Comparison of ENCODE assay signal across 8 cellular contexts in the genomic region with DNA sequence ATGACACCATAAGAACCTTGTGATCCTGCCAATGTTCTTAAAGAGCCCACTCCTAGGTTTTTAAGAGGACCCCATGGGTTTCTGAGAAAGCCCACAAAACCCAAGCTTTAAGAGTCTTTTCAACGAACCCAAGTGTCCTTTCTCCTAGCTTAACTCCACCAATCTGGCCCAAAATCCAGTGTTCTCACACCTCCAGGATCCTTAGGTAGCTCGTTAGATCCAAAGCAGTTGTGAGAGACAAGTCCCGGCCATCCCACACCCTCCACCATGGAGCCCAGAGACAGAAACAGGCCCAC. TPM values are rescaled to one million over a fixed set of nuclear protein-coding genes. Genes with fewer than 3 reads are reported as not detected.
DNase-seq lines count a peak whose midpoint lies in the region; ATAC-seq and TF ChIP-seq lines count a peak whose summit lies in the region.

No MANE protein-coding gene starts in this region.

- H3K4me1 Mint-ChIP-seq in Calu3 (ENCODE audit: low read depth, unreplicated experiment): peaks cover 17% of the 10 kb centered on the region
- H3K4me1 Mint-ChIP-seq in endothelial cell (ENCODE audit: unreplicated experiment): peaks cover 18% of the 10 kb centered on the region
- peaks cover 7% of the 10 kb centered on the region for H3K4me1 Mint-ChIP-seq in progenitor cell of endocrine pancreas (ENCODE audit: low read depth)

- no peaks in the 10 kb centered on the region for H3K27me3 Mint-ChIP-seq in Calu3 (ENCODE audit: unreplicated experiment)
- peaks cover 17% of the 10 kb centered on the region for H3K27me3 Mint-ChIP-seq in endothelial cell (ENCODE audit: unreplicated experiment)
- no peaks in the 10 kb centered on the region for H3K27me3 Mint-ChIP-seq in progenitor cell of endocrine pancreas

- BruUV-seq in Calu3 (replicated peaks; lab: Mats Ljungman, UMichigan): TSS peak; percentile 15

- peak overlapping the region; percentile 86 for H3K4me3 Mint-ChIP-seq in Calu3 (ENCODE audit: low read depth, unreplicated experiment)
- H3K4me3 Mint-ChIP-seq in endothelial cell (ENCODE audit: unreplicated experiment): peak overlapping the region; percentile 97
- peak overlapping the region; percentile 75 for H3K4me3 Mint-ChIP-seq in progenitor cell of endocrine pancreas (ENCODE audit: low read depth)

- intact Hi-C loops in Calu3 (cut with micrococcal nuclease; ENCODE audit: unreplicated experiment): loop anchor here (1.0 kb wide), 1 partner anchor 42 kb away; the partner anchor contains the start of gene RAB13

- H3K9me3 Mint-ChIP-seq in Calu3 (ENCODE audit: low read depth, unreplicated experiment) (no peaks in the 10 kb centered on the region), endothelial cell (ENCODE audit: unreplicated experiment) (no peaks in the 10 kb centered on the region), progenitor cell of endocrine pancreas (ENCODE audit: low read depth) (no peaks in the 10 kb centered on the region)

- CTCF ChIA-PET in Calu3 (lab: Charles Lee): interaction anchor here (1.2 kb wide), 1 partner anchor 22 kb away, joined by 3 read pairs; the partner anchor contains the start of gene GATAD2B

- ATAC-seq in GM21528 (IDR thresholded peaks at IDR 0.05; ENCODE audit: low FRiP score, unreplicated experiment) (no peak), GM19035 (IDR thresholded peaks at IDR 0.05; ENCODE audit: unreplicated experiment) (no peak), GM18517 (IDR thresholded peaks at IDR 0.05; ENCODE audit: unreplicated experiment) (no peak)

- H3K36me3 Mint-ChIP-seq in Calu3 (ENCODE audit: insufficient read depth, unreplicated experiment) (peaks cover 50% of the 10 kb centered on the region), endothelial cell (ENCODE audit: low read depth, unreplicated experiment) (peaks cover 13% of the 10 kb centered on the region), progenitor cell of endocrine pancreas (ENCODE audit: insufficient read depth) (peaks cover 6% of the 10 kb centered on the region)

- no peak for DNase-seq in Calu3
- peak; percentile 62 for DNase-seq in OCI-M1 (lab: John Stamatoyannopoulos, UW)
- DNase-seq in endothelial cell (ENCODE audit: low spot score): no peak
- no peak for DNase-seq in progenitor cell of endocrine pancreas (ENCODE audit: low spot score, unreplicated experiment)
- no peak for DNase-seq in NCI-H128 (lab: John Stamatoyannopoulos, UW; ENCODE audit: unreplicated experiment)

- no peak for TF ChIP-seq CTCF in Calu3 (IDR thresholded peaks at IDR 0.05; ENCODE audit: unreplicated experiment)
- no peak for TF ChIP-seq CTCF in endothelial cell (IDR thresholded peaks at IDR 0.05; ENCODE audit: unreplicated experiment)
- no peak for TF ChIP-seq CTCF in progenitor cell of endocrine pancreas (IDR thresholded peaks at IDR 0.05; ENCODE audit: unreplicated experiment)

- peak overlapping the region; percentile 18 for H3K27ac Mint-ChIP-seq in Calu3 (ENCODE audit: unreplicated experiment)
- H3K27ac Mint-ChIP-seq in endothelial cell (ENCODE audit: unreplicated experiment): no peak overlapping the region
- no peak overlapping the region for H3K27ac Mint-ChIP-seq in progenitor cell of endocrine pancreas

RNA-seq across cellular contexts. Expression of gene DENND4B, which starts 1.7 kb away (rescaled TPM):
- total RNA-seq in Calu3 (2022): 89.0 and 90.0 TPM in 2 replicates
- 53.1 TPM for total RNA-seq in endothelial cell (ENCODE audit: unreplicated experiment)
- 84.7 and 93.4 TPM in 2 replicates for total RNA-seq in progenitor cell of endocrine pancreas

RNA-seq across cellular contexts. Expression of gene CRTC2, which starts 13.6 kb away (rescaled TPM):
- total RNA-seq in Calu3 (2022) (39.5 and 52.1 TPM in 2 replicates), endothelial cell (ENCODE audit: unreplicated experiment) (69.9 TPM), progenitor cell of endocrine pancreas (40.9 and 41.9 TPM in 2 replicates)

RNA-seq across cellular contexts. Expression of gene SLC39A1, which starts 18.6 kb away (rescaled TPM):
- total RNA-seq in Calu3 (2022) (138 and 152 TPM in 2 replicates), endothelial cell (ENCODE audit: unreplicated experiment) (136 TPM), progenitor cell of endocrine pancreas (70.6 and 75.4 TPM in 2 replicates)

RNA-seq across cellular contexts. Expression of gene GATAD2B, which starts 22.0 kb away (rescaled TPM):
- total RNA-seq in Calu3 (2022) (58.3 and 62.5 TPM in 2 replicates), endothelial cell (ENCODE audit: unreplicated experiment) (45.4 TPM), progenitor cell of endocrine pancreas (48.8 and 52.6 TPM in 2 replicates)

RNA-seq across cellular contexts. Expression of gene CREB3L4, which starts 22.9 kb away (rescaled TPM):
- 23.2 and 26.5 TPM in 2 replicates for total RNA-seq in Calu3 (2022)
- total RNA-seq in endothelial cell (ENCODE audit: unreplicated experiment): 13.2 TPM
- 36.6 and 41.7 TPM in 2 replicates for total RNA-seq in progenitor cell of endocrine pancreas
